In genomic region chr17:16589097-16589969, GRCh38 we compare ENCODE assay signal across 1 cellular context.
A peak's percentile ranks its signal among the peaks of the same experiment; 100 is the strongest.
TF ChIP-seq lines count a peak whose summit lies in the region.

No MANE protein-coding gene starts in this region.

TF ChIP-seq in HepG2, 621 proteins besides CTCF, POLR2A, EP300 and RAD21 (continued from another document and continues in another):
- TF ChIP-seq ZHX2 (IDR thresholded peaks at IDR 0.05; ENCODE audit: low read depth) (no peak), ZHX2 (CRISPR knock-in tag; IDR thresholded peaks at IDR 0.05; ENCODE audit: borderline replicate concordance) (no peak), SNAPC2 (CRISPR knock-in tag; IDR thresholded peaks at IDR 0.05) (no peak), ZNF382 (CRISPR knock-in tag; IDR thresholded peaks at IDR 0.05; ENCODE audit: borderline replicate concordance) (no peak), ZNF709 (CRISPR knock-in tag; IDR thresholded peaks at IDR 0.05) (no peak), SAFB2 (CRISPR knock-in tag; IDR thresholded peaks at IDR 0.05; ENCODE audit: borderline replicate concordance, low read depth) (no peak), ARID3A (IDR thresholded peaks at IDR 0.05; ENCODE audit: low read depth, low read length) (no peak), NR1H2 (CRISPR knock-in tag; IDR thresholded peaks at IDR 0.05; ENCODE audit: borderline replicate concordance, low read depth) (no peak), ZNF264 (CRISPR knock-in tag; IDR thresholded peaks at IDR 0.05) (no peak), RNF2 (conservative IDR thresholded peaks at IDR 0.05; ENCODE audit: low read depth) (0 out of 2 replicates have a peak, but pooled peaks have one; percentile 60), CREM (IDR thresholded peaks at IDR 0.05) (no peak), CREM (CRISPR knock-in tag; IDR thresholded peaks at IDR 0.05) (no peak), NFIC (IDR thresholded peaks at IDR 0.05; ENCODE audit: low read length) (no peak), ZFY (CRISPR knock-in tag; IDR thresholded peaks at IDR 0.05) (peak; percentile 65), HOXA7 (CRISPR knock-in tag; IDR thresholded peaks at IDR 0.05) (no peak), CC2D1A (CRISPR knock-in tag; IDR thresholded peaks at IDR 0.05) (no peak), ZNF652 (CRISPR knock-in tag; IDR thresholded peaks at IDR 0.05; ENCODE audit: borderline replicate concordance, low read depth) (no peak), KAT2B (IDR thresholded peaks at IDR 0.05; ENCODE audit: borderline replicate concordance, low read depth, low read length) (no peak), ATF2 (CRISPR knock-in tag; IDR thresholded peaks at IDR 0.05) (no peak; the same call in 1 of the 2 replicates), LBX2 (CRISPR knock-in tag; IDR thresholded peaks at IDR 0.05; ENCODE audit: borderline replicate concordance) (peak; percentile 25; the same call in 1 of the 2 replicates), RARG (CRISPR knock-in tag; IDR thresholded peaks at IDR 0.05; ENCODE audit: low read depth) (no peak), KLF11 (CRISPR knock-in tag; IDR thresholded peaks at IDR 0.05) (no peak), CHD4 (IDR thresholded peaks at IDR 0.05; ENCODE audit: borderline replicate concordance, low read length) (no peak), SMARCC2 (IDR thresholded peaks at IDR 0.05) (no peak), AHDC1 (CRISPR knock-in tag; IDR thresholded peaks at IDR 0.05; ENCODE audit: borderline replicate concordance) (no peak), ZNF576 (CRISPR knock-in tag; IDR thresholded peaks at IDR 0.05) (no peak), RCOR2 (CRISPR knock-in tag; IDR thresholded peaks at IDR 0.05) (no peak), HDAC1 (CRISPR knock-in tag; IDR thresholded peaks at IDR 0.05) (no peak), ESRRA (CRISPR knock-in tag; IDR thresholded peaks at IDR 0.05; ENCODE audit: low read depth) (no peak), ZNF777 (CRISPR knock-in tag; IDR thresholded peaks at IDR 0.05) (peak; percentile 51), BHLHE40 (IDR thresholded peaks at IDR 0.05; ENCODE audit: low read length) (no peak), ZNF703 (CRISPR knock-in tag; IDR thresholded peaks at IDR 0.05; ENCODE audit: borderline replicate concordance) (no peak; the same call in 1 of the 2 replicates), ZNF609 (CRISPR knock-in tag; IDR thresholded peaks at IDR 0.05; ENCODE audit: borderline replicate concordance) (no peak), MXI1 (IDR thresholded peaks at IDR 0.05; ENCODE audit: borderline replicate concordance, low read depth, low read length) (no peak), ZEB1 (IDR thresholded peaks at IDR 0.05; ENCODE audit: insufficient replicate concordance, low read depth) (no peak), KLF12 (CRISPR knock-in tag; IDR thresholded peaks at IDR 0.05; ENCODE audit: borderline replicate concordance) (no peak), HOXA9 (CRISPR knock-in tag; IDR thresholded peaks at IDR 0.05; ENCODE audit: borderline replicate concordance) (no peak), XBP1 (CRISPR knock-in tag; IDR thresholded peaks at IDR 0.05) (no peak), ZNF792 (CRISPR knock-in tag; IDR thresholded peaks at IDR 0.05) (0 out of 2 replicates have a peak, but pooled peaks have one; percentile 30)
